In the genomic region with DNA sequence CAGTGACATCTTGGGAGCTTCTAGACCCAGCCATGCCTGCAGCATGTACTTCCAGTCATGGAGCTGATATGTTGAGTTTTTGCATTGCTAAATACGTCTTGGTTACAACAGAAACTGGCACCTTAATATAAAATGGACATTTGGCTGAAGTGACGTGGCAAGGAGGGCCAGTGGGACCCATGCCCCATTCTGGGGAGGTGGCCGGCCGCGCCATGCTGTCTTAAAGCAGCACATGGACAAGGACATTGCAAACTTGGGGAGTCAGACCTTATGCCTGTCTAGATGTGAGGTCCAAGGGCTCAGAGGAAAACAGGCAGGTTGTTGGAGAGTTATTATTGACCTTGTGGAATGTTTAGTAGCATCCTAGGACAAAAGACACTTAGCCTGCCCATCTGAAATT, we compare ENCODE assay signal across 23 cellular contexts.
"Had no signal": no experiment of that assay in that cellular context is flagged by ENCODE, and none has a peak within 500 bp of the region (broad histone marks: within the 10 kb centered on the region; RNA-seq: fewer than 3 reads in every experiment).

No MANE protein-coding gene starts in this region.

- FAIRE-seq: colon, endometrium, endothelial cell of umbilical vein, frontal cortex had no signal

- DNase-seq: colonic mucosa; cortex of kidney; dermis blood vessel endothelial cell; dorsolateral prefrontal cortex; effector CD4-positive, alpha-beta T cell; effector CD8-positive, alpha-beta T cell; effector memory CD4-positive, alpha-beta T cell; effector memory CD8-positive, alpha-beta T cell; endodermal cell; erythroblast; esophagus squamous epithelium; foreskin fibroblast; foreskin keratinocyte; foreskin melanocyte; gastrocnemius medialis; glutamatergic neuron; head of caudate nucleus; heart left ventricle; heart right ventricle had no signal
